ENCODE assay signal across 1 cellular context in genomic region chr19:46295401-46296308, GRCh38.
TF ChIP-seq lines count a peak whose summit lies in the region.

No MANE protein-coding gene starts in this region.

TF ChIP-seq in K562, 482 proteins besides CTCF, POLR2A, EP300 and RAD21:
- TF ChIP-seq MECOM (CRISPR knock-in tag; IDR thresholded peaks at IDR 0.05) (no peak), HOMEZ (CRISPR knock-in tag; IDR thresholded peaks at IDR 0.05) (no peak), RBM25 (IDR thresholded peaks at IDR 0.05; ENCODE audit: low read depth, low read length, severe bottlenecking) (peak; percentile 26), ZNF696 (CRISPR knock-in tag; conservative IDR thresholded peaks at IDR 0.05) (no peak), NFYB (IDR thresholded peaks at IDR 0.05; ENCODE audit: extremely low read depth, insufficient read length) (peak; percentile 19)
